ENCODE assay signal across 8 cellular contexts in genomic region chr19:14364098-14364443, GRCh38. TPM values are rescaled to one million over a fixed set of nuclear protein-coding genes. Genes with fewer than 3 reads are reported as not detected.
DNase-seq lines count a peak whose midpoint lies in the region; ATAC-seq and TF ChIP-seq lines count a peak whose summit lies in the region.
"Not testable (repeated sequence)": the region's sequence is repeated elsewhere in the genome, so short reads cannot be mapped to it uniquely, and the experiment has no call there.

No MANE protein-coding gene starts in this region.

- H3K36me3 Mint-ChIP-seq in CD4-positive, CD25-positive, alpha-beta regulatory T cell; IgD-negative memory B cell; activated CD4-positive, alpha-beta T cell treated with anti-CD3 and anti-CD28 coated beads, Interleukin-2, amount 10 ng/mL, durations not matched to agents 24 days and 14 days (ENCODE audit: low read depth): not testable (repeated sequence)

- DNase-seq in CD4-positive, CD25-positive, alpha-beta regulatory T cell; activated CD4-positive, alpha-beta T cell treated with anti-CD3 and anti-CD28 coated beads, Interleukin-2, amount 10 ng/mL, durations not matched to agents 24 days and 14 days; adrenal gland; esophagus squamous epithelium (lab: John Stamatoyannopoulos, UW); right lobe of liver; osteoblast (ENCODE audit: insufficient read length, low spot score, missing footprints): not testable (repeated sequence)

- H3K9ac ChIP-seq in subcutaneous abdominal adipose tissue (ENCODE audit: low read length in 5 of 5), result not testable (repeated sequence)

- H3K4me3 ChIP-seq in CD4-positive, CD25-positive, alpha-beta regulatory T cell (ENCODE audit: low read depth, low read length); adrenal gland; esophagus squamous epithelium; right lobe of liver: not testable (repeated sequence)
- H3K4me3 ChIP-seq in osteoblast (ENCODE audit: insufficient read depth, low read length) (peak overlapping the region; percentile 58), subcutaneous abdominal adipose tissue (ENCODE audit: low read depth in 1 of 5, low read length in 5 of 5) (peak overlapping the region in 2 of 5 donors; percentile 17 to 58)

- H3K4me1 Mint-ChIP-seq in CD4-positive, CD25-positive, alpha-beta regulatory T cell, result peaks cover 6 to 64% (median 38%) of the 10 kb centered on the region in 4 donors
- peaks cover 18 to 34% (median 29%) of the 10 kb centered on the region in 3 donors for H3K4me1 Mint-ChIP-seq in IgD-negative memory B cell
- peaks cover 42% of the 10 kb centered on the region for H3K4me1 Mint-ChIP-seq in activated CD4-positive, alpha-beta T cell treated with anti-CD3 and anti-CD28 coated beads, Interleukin-2, amount 10 ng/mL, durations not matched to agents 24 days and 14 days

- not testable (repeated sequence) for TF ChIP-seq POLR2A in adrenal gland (IDR thresholded peaks at IDR 0.05); esophagus squamous epithelium (IDR thresholded peaks at IDR 0.05); right lobe of liver (IDR thresholded peaks at IDR 0.05)

- 54 to 71% (median 59%) methylated on average over 9 of the region's 9 CpGs for WGBS in adrenal gland, 4 donors
- WGBS in esophagus squamous epithelium, 2 donors, result 65% methylated on average over 9 of the region's 9 CpGs
- WGBS in right lobe of liver (ENCODE audit: insufficient coverage, low coverage, low lambda C conversion rate, missing lambda C conversion rate), result 64% methylated on average over 6 of the region's 9 CpGs

- peak overlapping the region; percentile 66 for H3K4me2 ChIP-seq in osteoblast (ENCODE audit: insufficient read depth, low read length)

- H3K27me3 ChIP-seq in CD4-positive, CD25-positive, alpha-beta regulatory T cell (ENCODE audit: control insufficient read depth, insufficient read depth, low read length); adrenal gland; esophagus squamous epithelium; right lobe of liver; osteoblast (ENCODE audit: insufficient read depth, low read length); subcutaneous abdominal adipose tissue (ENCODE audit: control insufficient read depth in 5 of 5, insufficient read depth in 4 of 5, low read length in 5 of 5): not testable (repeated sequence)

- H3K4me3 Mint-ChIP-seq in CD4-positive, CD25-positive, alpha-beta regulatory T cell, result peak overlapping the region; percentile 75 to 92 (median 85)
- H3K4me3 Mint-ChIP-seq in IgD-negative memory B cell, result peak overlapping the region; percentile 33 to 94 (median 88)
- H3K4me3 Mint-ChIP-seq in activated CD4-positive, alpha-beta T cell treated with anti-CD3 and anti-CD28 coated beads, Interleukin-2, amount 10 ng/mL, durations not matched to agents 24 days and 14 days, result peak overlapping the region; percentile 93

- not testable (repeated sequence) for H3K27me3 Mint-ChIP-seq in CD4-positive, CD25-positive, alpha-beta regulatory T cell; IgD-negative memory B cell; activated CD4-positive, alpha-beta T cell treated with anti-CD3 and anti-CD28 coated beads, Interleukin-2, amount 10 ng/mL, durations not matched to agents 24 days and 14 days

- ATAC-seq in CD4-positive, CD25-positive, alpha-beta regulatory T cell (ENCODE audit: low read depth in 2 of 2); right lobe of liver: not testable (repeated sequence)

- H3K9me3 Mint-ChIP-seq in CD4-positive, CD25-positive, alpha-beta regulatory T cell; IgD-negative memory B cell; activated CD4-positive, alpha-beta T cell treated with anti-CD3 and anti-CD28 coated beads, Interleukin-2, amount 10 ng/mL, durations not matched to agents 24 days and 14 days: not testable (repeated sequence)

- intact Hi-C loops in activated CD4-positive, alpha-beta T cell treated with anti-CD3 and anti-CD28 coated beads, Interleukin-2, amount 10 ng/mL, durations not matched to agents 24 days and 14 days (cut with micrococcal nuclease); adrenal gland (cut with DNase I); esophagus squamous epithelium (cut with DNase I); right lobe of liver (cut with DNase I): not testable (repeated sequence)

- peak overlapping the region; percentile 85 to 96 (median 92) for H3K27ac Mint-ChIP-seq in CD4-positive, CD25-positive, alpha-beta regulatory T cell
- peak overlapping the region; percentile 30 to 85 (median 78) for H3K27ac Mint-ChIP-seq in IgD-negative memory B cell
- peak overlapping the region; percentile 97 for H3K27ac Mint-ChIP-seq in activated CD4-positive, alpha-beta T cell treated with anti-CD3 and anti-CD28 coated beads, Interleukin-2, amount 10 ng/mL, durations not matched to agents 24 days and 14 days

- peaks cover 51% of the 10 kb centered on the region for H3K4me1 ChIP-seq in CD4-positive, CD25-positive, alpha-beta regulatory T cell (ENCODE audit: control insufficient read depth, insufficient read depth, low read length, poor library complexity, severe bottlenecking)
- H3K4me1 ChIP-seq in adrenal gland (replicated peaks in 1 of 2) (peaks cover 0 to 26% of the 10 kb centered on the region in 2 donors), esophagus squamous epithelium (peaks cover 0 to 48% (median 13%) of the 10 kb centered on the region in 3 donors), subcutaneous abdominal adipose tissue (ENCODE audit: control insufficient read depth in 5 of 5, insufficient read depth in 5 of 5, low read length in 5 of 5) (peaks cover 3 to 51% (median 26%) of the 10 kb centered on the region in 5 donors)
- H3K4me1 ChIP-seq in right lobe of liver; osteoblast (ENCODE audit: insufficient read depth, low read length): not testable (repeated sequence)

- not testable (repeated sequence) for H3K36me3 ChIP-seq in CD4-positive, CD25-positive, alpha-beta regulatory T cell (ENCODE audit: control insufficient read depth, insufficient read depth, low read length); adrenal gland (replicated peaks in 1 of 2); esophagus squamous epithelium; right lobe of liver; osteoblast (ENCODE audit: insufficient read depth, low read length); subcutaneous abdominal adipose tissue (ENCODE audit: control insufficient read depth in 5 of 5, insufficient read depth in 5 of 5, low read length in 5 of 5)

- H2AFZ ChIP-seq in osteoblast (ENCODE audit: low read length), result peak overlapping the region; percentile 73

- not testable (repeated sequence) for H3K9me3 ChIP-seq in CD4-positive, CD25-positive, alpha-beta regulatory T cell (ENCODE audit: control insufficient read depth in 2 of 2, low read length in 2 of 2); adrenal gland (replicated peaks in 1 of 3); esophagus squamous epithelium; right lobe of liver; osteoblast (ENCODE audit: low read depth, low read length); subcutaneous abdominal adipose tissue (ENCODE audit: control insufficient read depth in 5 of 5, low read length in 5 of 5)

- H3K27ac ChIP-seq in CD4-positive, CD25-positive, alpha-beta regulatory T cell (ENCODE audit: insufficient read depth, low read length, poor library complexity, severe bottlenecking), result peak overlapping the region; percentile 69
- H3K27ac ChIP-seq in adrenal gland (peak overlapping the region in 3 of 5 donors; percentile 7 to 87 (median 57)), esophagus squamous epithelium (peak overlapping the region; percentile 57 to 88 (median 80)), right lobe of liver (peak overlapping the region; percentile 24 to 53 (median 49)), osteoblast (ENCODE audit: low read depth, low read length) (peak overlapping the region; percentile 56), subcutaneous abdominal adipose tissue (ENCODE audit: low read depth, low read length) (peak overlapping the region; percentile 16)

- not testable (repeated sequence) for H3K79me2 ChIP-seq in osteoblast (ENCODE audit: insufficient read depth, low read length)

- TF ChIP-seq CTCF in adrenal gland (IDR thresholded peaks at IDR 0.05); esophagus squamous epithelium (IDR thresholded peaks at IDR 0.05); right lobe of liver (IDR thresholded peaks at IDR 0.05); osteoblast (IDR thresholded peaks at IDR 0.05; ENCODE audit: extremely low read depth, low read depth, low read length): not testable (repeated sequence)

- not testable (repeated sequence) for H4K20me1 ChIP-seq in osteoblast (ENCODE audit: insufficient read depth, low read length)

RNA-seq across cellular contexts. Expression of gene ADGRE5, which starts 17.2 kb away (rescaled TPM):
- total RNA-seq in CD4-positive, CD25-positive, alpha-beta regulatory T cell, result 670 TPM
- polyA plus RNA-seq in CD4-positive, CD25-positive, alpha-beta regulatory T cell, result 100 to 1,000 TPM; 122 to 174 (median 144) TPM
- polyA plus RNA-seq in IgD-negative memory B cell (89.3 TPM), adrenal gland (10 to 100 TPM; 11.7 to 25.8 (median 15.9) TPM)
- 206 and 209 TPM in 2 replicates for total RNA-seq in activated CD4-positive, alpha-beta T cell treated with anti-CD3 and anti-CD28 coated beads, Interleukin-2, amount 10 ng/mL, durations not matched to agents 24 days and 14 days
- total RNA-seq in adrenal gland (100 to 1,000 TPM in 1 of 8 donors, 10 to 100 TPM in 7; 26.8 to 103 (median 71.5) TPM), esophagus squamous epithelium (10 to 100 TPM in 2 of 4 donors, 1 to 10 TPM in 2; 5.6 to 23.7 (median 11.1) TPM), right lobe of liver (10 to 100 TPM in 5 of 6 experiments, 1 to 10 TPM in 1; 7.9 to 21.5 (median 15.3) TPM), osteoblast (16.8 and 25.3 TPM in 2 replicates)

RNA-seq across cellular contexts. Expression of gene DDX39A, which starts 55.1 kb away (rescaled TPM):
- total RNA-seq in CD4-positive, CD25-positive, alpha-beta regulatory T cell, result 232 TPM
- 100 to 1,000 TPM; 110 to 150 (median 125) TPM for polyA plus RNA-seq in CD4-positive, CD25-positive, alpha-beta regulatory T cell
- polyA plus RNA-seq in IgD-negative memory B cell (169 TPM), adrenal gland (100 to 1,000 TPM in 2 of 3 donors, 10 to 100 TPM in 1; 26.7 to 262 (median 126) TPM)
- total RNA-seq in activated CD4-positive, alpha-beta T cell treated with anti-CD3 and anti-CD28 coated beads, Interleukin-2, amount 10 ng/mL, durations not matched to agents 24 days and 14 days, result 274 and 280 TPM in 2 replicates
- total RNA-seq in adrenal gland (10 to 100 TPM; 30.7 to 60.7 (median 40.9) TPM), esophagus squamous epithelium (100 to 1,000 TPM in 1 of 4 donors, 10 to 100 TPM in 3; 59.2 to 144 (median 88.4) TPM), right lobe of liver (10 to 100 TPM; 12.9 to 34.5 (median 24.6) TPM), osteoblast (42.1 and 49.2 TPM in 2 replicates)

Comparison
In these comparisons a context has a peak if more than half of its experiments do, and no peak if none do; other contexts are left out.
1. H3K27ac ChIP-seq: peak in every context shown above with its lines; median percentile 80 in esophagus squamous epithelium; 69 in CD4-positive, CD25-positive, alpha-beta regulatory T cell; 57 in adrenal gland; 56 in osteoblast; 49 in right lobe of liver; 16 in subcutaneous abdominal adipose tissue.